Comparison of ENCODE assay signal across 8 cellular contexts in the genomic region with DNA sequence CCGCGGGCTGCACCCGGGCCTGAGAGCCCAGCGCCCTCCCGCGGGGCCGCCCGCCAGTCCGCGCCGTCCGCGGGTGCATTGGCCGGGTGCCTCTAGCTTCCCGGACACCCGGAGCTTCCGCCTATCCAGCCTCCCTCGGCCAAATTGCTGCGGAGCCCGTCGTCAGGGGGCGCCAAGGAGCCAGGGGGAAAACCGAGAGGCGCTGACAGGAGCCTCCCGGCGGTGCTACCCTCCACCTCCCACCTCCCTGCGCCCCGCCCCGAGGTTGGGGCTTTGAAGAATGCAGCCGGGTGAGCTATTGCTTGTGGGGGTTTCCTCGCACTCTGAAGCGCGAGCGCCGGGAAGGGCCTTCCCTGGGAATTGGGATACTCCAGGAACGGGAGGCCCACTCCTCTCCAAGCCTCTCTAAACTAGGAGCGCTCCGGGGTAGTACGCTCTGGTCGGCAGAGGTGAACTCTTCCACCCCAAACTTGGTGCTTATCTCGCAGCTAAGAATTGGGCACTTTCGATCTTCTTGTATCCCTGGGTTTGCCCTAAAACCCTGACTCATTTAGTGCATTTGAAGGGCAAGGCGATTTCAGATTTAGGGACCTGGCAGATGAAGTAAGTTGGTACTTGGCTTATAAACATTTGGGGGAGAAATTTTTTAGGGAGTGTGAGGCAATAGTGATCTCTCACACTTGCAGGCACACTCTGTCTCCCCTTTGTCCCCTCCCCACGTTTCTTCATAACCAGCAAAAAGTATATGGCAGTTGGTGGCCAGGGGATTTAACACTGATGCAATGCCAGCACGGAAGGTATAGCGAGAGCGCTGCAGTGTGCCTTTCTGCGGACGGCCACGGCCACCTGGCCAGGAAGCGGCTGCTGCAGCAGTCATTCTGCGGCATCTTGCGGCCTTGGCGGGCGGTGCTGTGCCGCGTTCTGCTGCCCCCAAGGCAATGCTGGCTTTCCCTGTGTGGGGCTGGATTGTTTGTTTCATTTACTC. TPM values are rescaled to one million over a fixed set of nuclear protein-coding genes. Genes with fewer than 3 reads are reported as not detected.
DNase-seq lines count a peak whose midpoint lies in the region; ATAC-seq and TF ChIP-seq lines count a peak whose summit lies in the region.

No MANE protein-coding gene starts in this region.

- in situ Hi-C loops in SK-MEL-5 (cut with HindIII; ENCODE audit: low pct_unique_long_range_greater_than_20kb, low sequenced_read_pairs), result no loop called here

- peaks cover 16% of the 10 kb centered on the region for H3K27me3 ChIP-seq in H7 (ENCODE audit: control insufficient read depth, insufficient read depth, low read length)

- ATAC-seq in left cardiac atrium, result peak; percentile 77 to 84

- intact Hi-C loops in left cardiac atrium (cut with DNase I) (loop anchor here in 1 of 2 donors (2.0 kb wide), 1 partner anchor 49 kb away; no protein-coding TSS in a partner anchor), posterior cingulate gyrus (cut with DNase I) (loop anchor here (2.0 to 10.0 kb wide), 5 partner anchors 51 to 361 kb away; a partner anchor contains a TSS)

- peak; percentile 70 for TF ChIP-seq CTCF in LNCaP clone FGC (IDR thresholded peaks at IDR 0.05; ENCODE audit: control insufficient read depth, extremely low read depth, insufficient read depth)

- no peaks in the 10 kb centered on the region for H3K36me3 ChIP-seq in H7 (replicated peaks; ENCODE audit: control insufficient read depth, insufficient read depth, low read length)

- H3K4me3 ChIP-seq in GM08714 (ENCODE audit: low read length) (peak overlapping the region; percentile 77), H7 (ENCODE audit: insufficient read depth, low read depth, low read length) (peak overlapping the region; percentile 81), LNCaP clone FGC (ENCODE audit: low read depth, low read length) (peak overlapping the region; percentile 49)

- DNase-seq in H7 (peak; percentile 89), LNCaP clone FGC (ENCODE audit: low read depth) (peak; percentile 36), SK-MEL-5 (ENCODE audit: low read depth, low spot score) (peak; percentile 93), amniotic epithelial cell (ENCODE audit: low read depth) (peak; percentile 87), left cardiac atrium (peak; percentile 73), posterior cingulate gyrus (peak; percentile 50 to 94 (median 83)), NK-92 (lab: John Stamatoyannopoulos, UW; ENCODE audit: unreplicated experiment) (no peak)

RNA-seq across cellular contexts. Expression of a gene that starts 0.6 kb away (rescaled TPM):
- 1.7 and 1.8 TPM in 2 replicates for total RNA-seq in H7 (2014; rRNA removed; shearing (Covaris generic))
- 0.59 and 0.63 TPM in 2 replicates for total RNA-seq in SK-MEL-5 (2014; rRNA removed; shearing (Covaris generic))
- polyA plus RNA-seq in SK-MEL-5 (2015; cell fraction: cytosol; rRNA removed), result 0.38 and 0.63 TPM in 2 replicates
- polyA plus RNA-seq in SK-MEL-5 (2015; cell fraction: nucleus; rRNA removed), result 0.24 and 3.7 TPM in 2 replicates
- total RNA-seq in left cardiac atrium, result 1 to 10 TPM in 1 of 2 donors, under 1 TPM in 1; 0.82 to 1.2 TPM
